In the genomic region with DNA sequence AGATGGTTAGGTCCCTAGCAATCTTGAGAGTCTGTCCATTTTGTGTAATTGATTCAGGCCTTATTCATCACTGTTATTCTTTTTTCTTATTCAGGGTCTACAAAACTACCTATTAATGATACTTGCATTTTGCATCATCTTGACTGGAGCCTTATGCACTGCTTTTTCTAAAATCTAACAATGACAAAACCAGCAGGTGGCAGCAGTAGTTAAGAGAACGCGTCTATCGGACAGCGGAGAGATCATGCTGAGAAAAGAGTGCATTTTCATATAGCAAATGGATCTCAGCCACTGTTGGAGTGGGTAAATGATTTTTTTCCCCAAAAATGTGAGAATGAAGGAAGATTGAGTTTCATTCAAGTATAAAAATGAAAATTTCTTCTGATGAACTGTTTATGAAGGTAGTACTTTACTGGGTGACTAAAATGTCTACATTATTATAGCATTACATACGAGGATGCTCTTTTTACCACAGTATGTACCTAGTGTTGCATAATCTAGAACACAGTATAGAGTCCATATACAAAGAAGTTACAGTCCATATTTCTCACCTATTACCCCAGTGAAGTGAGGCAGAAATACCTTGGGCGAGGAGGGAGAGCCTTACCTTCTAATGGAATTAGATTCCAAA, we compare ENCODE assay signal across 8 cellular contexts. TPM values are rescaled to one million over a fixed set of nuclear protein-coding genes. Genes with fewer than 3 reads are reported as not detected.
DNase-seq lines count a peak whose midpoint lies in the region; FAIRE-seq and TF ChIP-seq lines count a peak whose summit lies in the region.

No MANE protein-coding gene starts in this region.

- peak; percentile 15 for DNase-seq in activated gamma-delta T cell treated with Interleukin-2 at 50 U/mL for 16 hours
- DNase-seq in activated gamma-delta T cell (lab: John Stamatoyannopoulos, UW), result no peak
- peak; percentile 15 for DNase-seq in H7
- peak; percentile 88 for DNase-seq in Karpas-422
- DNase-seq in SK-MEL-5 (ENCODE audit: low read depth, low spot score), result peak; percentile 70
- DNase-seq in breast epithelium (ENCODE audit: low spot score in 2 of 2), result peak in 1 of 2 donors; percentile 39
- no peak for DNase-seq in keratinocyte (ENCODE audit: low read depth, low spot score)
- peak; percentile 34 to 40 for DNase-seq in stimulated activated CD4-positive, alpha-beta T cell treated with anti-CD3 and anti-CD28 coated beads, Interleukin-2, amount 100 ng/mL, for 48 hours

- H3K4me2 ChIP-seq in Karpas-422 (ENCODE audit: low read depth, low read length, poor library complexity, severe bottlenecking), result no peak overlapping the region
- H3K4me2 ChIP-seq in keratinocyte (ENCODE audit: control insufficient read depth, extremely low read depth, insufficient read depth, low read depth, low read length), result no peak overlapping the region

- dilution Hi-C loops in keratinocyte (cut with MboI; ENCODE audit: extremely low pct_ligation_motif_present, low sequenced_read_pairs), result no loop called here

- H4K20me1 ChIP-seq in Karpas-422 (ENCODE audit: insufficient read depth, low read depth, low read length), result no peaks in the 10 kb centered on the region
- H4K20me1 ChIP-seq in keratinocyte (ENCODE audit: control insufficient read depth, extremely low read depth, insufficient read depth, low read length), result no peaks in the 10 kb centered on the region

- H3K4me3 ChIP-seq in H7 (ENCODE audit: insufficient read depth, low read depth, low read length) (no peak overlapping the region), Karpas-422 (ENCODE audit: low read length) (no peak overlapping the region), breast epithelium (no peak overlapping the region), keratinocyte (ENCODE audit: control insufficient read depth in 2 of 3, extremely low read depth in 1 of 3, insufficient read depth in 2 of 3, low read depth in 1 of 3, low read length in 3 of 3) (no peak overlapping the region)

- no peaks in the 10 kb centered on the region for H3K9me3 ChIP-seq in Karpas-422 (ENCODE audit: low read length)
- H3K9me3 ChIP-seq in breast epithelium, result no peaks in the 10 kb centered on the region
- H3K9me3 ChIP-seq in keratinocyte (ENCODE audit: control insufficient read depth, low read depth, low read length), result no peaks in the 10 kb centered on the region

- H3K4me1 ChIP-seq in Karpas-422 (ENCODE audit: low read length), result no peaks in the 10 kb centered on the region
- H3K4me1 ChIP-seq in breast epithelium, result no peaks in the 10 kb centered on the region
- no peaks in the 10 kb centered on the region for H3K4me1 ChIP-seq in keratinocyte (ENCODE audit: control insufficient read depth, extremely low read depth, insufficient read depth, low read length)

- H3K27ac ChIP-seq in Karpas-422 (ENCODE audit: low read length) (no peak overlapping the region), breast epithelium (no peak overlapping the region), keratinocyte (ENCODE audit: control insufficient read depth, insufficient read depth, low read length) (no peak overlapping the region)

- FAIRE-seq in keratinocyte (lab: Jason Lieb, UNC), result peak; percentile 39

- intact Hi-C loops in breast epithelium (cut with DNase I; ENCODE audit: low total_unique reads), result no loop called here

- no peak for TF ChIP-seq POLR2A in breast epithelium (IDR thresholded peaks at IDR 0.05)

- in situ Hi-C loops in SK-MEL-5 (cut with HindIII; ENCODE audit: low pct_unique_long_range_greater_than_20kb, low sequenced_read_pairs), result no loop called here

- H3K9me2 ChIP-seq in Karpas-422 (replicated peaks; ENCODE audit: insufficient read depth, low read length), result no peaks in the 10 kb centered on the region

- H2AFZ ChIP-seq in Karpas-422 (ENCODE audit: low read length), result no peak overlapping the region
- no peak overlapping the region for H2AFZ ChIP-seq in keratinocyte (ENCODE audit: control insufficient read depth, low read length)

- H3K9me1 ChIP-seq in keratinocyte (ENCODE audit: control insufficient read depth, extremely low read depth, insufficient read depth, low read length), result no peaks in the 10 kb centered on the region

- no peak overlapping the region for H3K9ac ChIP-seq in Karpas-422 (ENCODE audit: low read length)
- H3K9ac ChIP-seq in keratinocyte (ENCODE audit: control insufficient read depth, extremely low read depth, insufficient read depth, low read length), result no peak overlapping the region

- H3K79me2 ChIP-seq in Karpas-422 (ENCODE audit: low read length), result no peaks in the 10 kb centered on the region
- H3K79me2 ChIP-seq in keratinocyte (ENCODE audit: control insufficient read depth, insufficient read depth, low read length), result no peaks in the 10 kb centered on the region

- peak in 2 of 3 donors; percentile 42 to 63 for TF ChIP-seq CTCF in breast epithelium (IDR thresholded peaks at IDR 0.05)
- peak; percentile 51 to 71 (median 65) for TF ChIP-seq CTCF in keratinocyte (optimal IDR thresholded peaks at IDR 0.05 in 1 of 3, IDR thresholded peaks at IDR 0.05 in 1 of 3, conservative IDR thresholded peaks at IDR 0.05 in 1 of 3; ENCODE audit: extremely low read depth in 1 of 3, insufficient read depth in 2 of 3, low read length in 3 of 3)

- H3K27me3 ChIP-seq in H7 (ENCODE audit: control insufficient read depth, insufficient read depth, low read length), result no peaks in the 10 kb centered on the region
- no peaks in the 10 kb centered on the region for H3K27me3 ChIP-seq in Karpas-422 (ENCODE audit: low read length)
- H3K27me3 ChIP-seq in breast epithelium, result no peaks in the 10 kb centered on the region
- H3K27me3 ChIP-seq in keratinocyte (ENCODE audit: control insufficient read depth, extremely low read depth, insufficient read depth, low read length), result no peaks in the 10 kb centered on the region

- no peaks in the 10 kb centered on the region for H3K36me3 ChIP-seq in H7 (replicated peaks; ENCODE audit: control insufficient read depth, insufficient read depth, low read length)
- no peaks in the 10 kb centered on the region for H3K36me3 ChIP-seq in Karpas-422 (ENCODE audit: insufficient read depth, low read length)
- no peaks in the 10 kb centered on the region for H3K36me3 ChIP-seq in breast epithelium
- no peaks in the 10 kb centered on the region for H3K36me3 ChIP-seq in keratinocyte (ENCODE audit: control insufficient read depth in 2 of 2, extremely low read depth in 1 of 2, insufficient read depth in 2 of 2, low read length in 2 of 2)

RNA-seq across cellular contexts. Expression of gene TMEM144, which starts 43.2 kb away (rescaled TPM):
- 5.2 and 7.1 TPM in 2 replicates for total RNA-seq in H7 (2014; rRNA removed; shearing (Covaris generic))
- total RNA-seq in Karpas-422 (2014; rRNA removed; shearing (Covaris generic); ENCODE audit: low replicate concordance), result not detected in 2 replicates
- total RNA-seq in SK-MEL-5 (2014; rRNA removed; shearing (Covaris generic)), result 26.8 and 27.1 TPM in 2 replicates
- 13.7 and 25.6 TPM in 2 replicates for polyA plus RNA-seq in SK-MEL-5 (2015; cell fraction: cytosol; rRNA removed)
- polyA plus RNA-seq in SK-MEL-5 (2015; cell fraction: nucleus; rRNA removed), result 13.2 and 25.5 TPM in 2 replicates
- 10 to 100 TPM; 14.7 to 50.1 (median 44.2) TPM for total RNA-seq in breast epithelium
- 2.8 to 4.0 TPM (median 3.3 TPM) in 3 replicates for polyA plus RNA-seq in keratinocyte
- 0.52 TPM for polyA plus RNA-seq in keratinocyte (2011; ENCODE audit: low read depth)
- 1.3 and 2.7 TPM in 2 replicates for polyA plus RNA-seq in keratinocyte (2011; cell fraction: cytosol; rRNA removed)
- polyA plus RNA-seq in keratinocyte (2011; cell fraction: nucleus; rRNA removed), result 4.2 TPM in 2 replicates
- 1.4 and 2.6 TPM in 2 replicates for polyA plus RNA-seq in keratinocyte (2012; ENCODE audit: low replicate concordance)
- polyA minus RNA-seq in keratinocyte, result 4.0 to 16.4 TPM (median 5.7 TPM) in 3 replicates
- polyA minus RNA-seq in keratinocyte (2011; cell fraction: cytosol; rRNA and poly(A)+ RNA removed), result 3.6 TPM
- 8.1 and 17.6 TPM in 2 replicates for polyA minus RNA-seq in keratinocyte (2011; cell fraction: nucleus; rRNA and poly(A)+ RNA removed)

Comparison
In these comparisons a context has a peak if more than half of its experiments do, and no peak if none do; other contexts are left out.
1. DNase-seq: peak in activated gamma-delta T cell treated with Interleukin-2 at 50 U/mL for 16 hours (single experiment), H7 (single experiment), Karpas-422 (single experiment), SK-MEL-5 (single experiment) and stimulated activated CD4-positive, alpha-beta T cell treated with anti-CD3 and anti-CD28 coated beads, Interleukin-2, amount 100 ng/mL, for 48 hours (2 of 2); none in activated gamma-delta T cell (single experiment) and keratinocyte (single experiment).